8 cellular contexts compared by ENCODE assay signal in the genomic region with DNA sequence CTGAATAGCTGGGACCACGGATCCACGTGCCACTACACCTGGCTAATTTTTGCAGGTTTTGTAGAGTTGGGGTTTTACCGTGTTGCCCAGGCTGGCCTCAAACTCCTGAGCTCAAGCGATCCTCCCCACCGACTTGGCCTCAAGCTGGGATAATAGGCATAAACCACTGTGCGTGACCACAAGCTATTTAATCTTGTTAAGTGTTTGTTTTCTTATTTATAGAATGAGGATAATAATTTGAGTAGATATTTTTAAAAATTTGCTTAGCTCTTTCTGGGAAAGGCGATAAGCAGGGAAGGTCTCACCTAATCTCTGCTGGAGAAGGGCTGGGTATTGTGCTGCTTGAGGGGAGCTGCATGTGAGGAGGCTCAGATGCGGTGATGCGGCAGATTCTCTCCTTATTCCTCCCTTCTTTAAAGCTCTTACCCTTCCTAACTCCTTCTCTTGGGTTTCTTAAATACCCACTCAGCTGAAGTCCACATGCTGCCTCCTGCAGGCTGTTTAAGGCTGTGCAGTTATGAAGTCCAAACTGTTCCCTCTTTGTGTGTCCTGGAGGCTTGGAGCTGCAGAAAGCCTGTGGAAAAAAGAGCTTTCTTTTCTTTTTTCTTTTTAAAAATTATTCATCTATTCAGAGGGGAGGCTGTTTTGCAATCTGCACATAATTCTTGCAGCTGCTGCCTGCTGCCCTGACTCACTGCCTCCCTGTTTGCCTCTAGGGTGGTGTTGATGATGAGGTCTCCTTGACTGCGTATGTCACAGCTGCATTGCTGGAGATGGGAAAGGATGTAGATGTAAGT. TPM values are rescaled to one million over a fixed set of nuclear protein-coding genes. Genes with fewer than 3 reads are reported as not detected.
DNase-seq lines count a peak whose midpoint lies in the region; ATAC-seq lines count a peak whose summit lies in the region.

No MANE protein-coding gene starts in this region.

- no peak overlapping the region for H3K4me3 ChIP-seq in adipocyte (ENCODE audit: low read length)

- peak in 4 of 6 experiments; percentile 1 to 13 (median 4) for DNase-seq in stimulated activated naive CD4-positive, alpha-beta T cell (lab: John Stamatoyannopoulos, UW)
- DNase-seq in stimulated activated naive CD4-positive, alpha-beta T cell treated with Interleukin-2 at 50 U/mL for 16 hours (lab: John Stamatoyannopoulos, UW) = no peak
- DNase-seq in NOMO-1 (lab: John Stamatoyannopoulos, UW; ENCODE audit: unreplicated experiment in 2 of 2) (peak; percentile 28 to 53), adipocyte (ENCODE audit: low read depth) (peak; percentile 65), left ventricle myocardium superior (peak; percentile 35), retina (peak; percentile 3), NCI-H774 (lab: John Stamatoyannopoulos, UW) (no peak)

- H3K27me3 ChIP-seq in adipocyte (replicated peaks; ENCODE audit: control insufficient read depth, insufficient read depth, low read length) = no peaks in the 10 kb centered on the region

- H3K36me3 ChIP-seq in adipocyte (ENCODE audit: control insufficient read depth, insufficient read depth, low read length, severe bottlenecking) = no peaks in the 10 kb centered on the region

- H3K9ac ChIP-seq in adipocyte (ENCODE audit: low read length) = no peak overlapping the region

- H3K4me1 ChIP-seq in adipocyte (ENCODE audit: control insufficient read depth, insufficient read depth, low read length) = no peaks in the 10 kb centered on the region

- no peaks in the 10 kb centered on the region for H3K9me3 ChIP-seq in adipocyte (ENCODE audit: control insufficient read depth, low read length)

- ATAC-seq in left ventricle myocardium superior (peak; percentile 75), HG02852 (IDR thresholded peaks at IDR 0.05; ENCODE audit: unreplicated experiment) (no peak)

- intact Hi-C loops in left ventricle myocardium superior (cut with micrococcal nuclease) = no loop called here

RNA-seq across cellular contexts. Expression of gene A2ML1, which starts 37.9 kb away (rescaled TPM):
- total RNA-seq in left ventricle myocardium superior = not detected

RNA-seq across cellular contexts. Expression of gene PHC1, which starts 53.9 kb away (rescaled TPM):
- total RNA-seq in left ventricle myocardium superior = 24.7 TPM

Comparison
In these comparisons a context has a peak if more than half of its experiments do, and no peak if none do; other contexts are left out.
1. DNase-seq: peak in stimulated activated naive CD4-positive, alpha-beta T cell (4 of 6), NOMO-1 (2 of 2), adipocyte (single experiment), left ventricle myocardium superior (single experiment) and retina (single experiment); none in stimulated activated naive CD4-positive, alpha-beta T cell treated with Interleukin-2 at 50 U/mL for 16 hours (single experiment) and NCI-H774 (single experiment).